8 cellular contexts compared by ENCODE assay signal in genomic region chr10:113788604-113789083, GRCh38.
A peak's percentile ranks its signal among the peaks of the same experiment; 100 is the strongest.
DNase-seq lines count a peak whose midpoint lies in the region; ATAC-seq and TF ChIP-seq lines count a peak whose summit lies in the region.

No MANE protein-coding gene starts in this region.

- peak; percentile 72 for ATAC-seq in GM18505 (IDR thresholded peaks at IDR 0.05; ENCODE audit: unreplicated experiment)
- peak; percentile 90 for ATAC-seq in HG02588 (IDR thresholded peaks at IDR 0.05; ENCODE audit: unreplicated experiment)
- ATAC-seq in stimulated activated naive B cell treated with anti-CD40 and anti-IgM and Interleukin-4, amounts not matched to agents 10 μg/mL and 1 μg/mL and 100 μg/mL, for 72 hours (replicated peaks) = peak; percentile 48 to 74

- no peak overlapping the region for H3K4me3 Mint-ChIP-seq in stimulated activated naive B cell treated with anti-CD40 and anti-IgM and Interleukin-4, amounts not matched to agents 10 μg/mL and 1 μg/mL and 100 μg/mL, for 72 hours

- H3K27me3 Mint-ChIP-seq in stimulated activated naive B cell treated with anti-CD40 and anti-IgM and Interleukin-4, amounts not matched to agents 10 μg/mL and 1 μg/mL and 100 μg/mL, for 72 hours = peaks cover 7 to 16% of the 10 kb centered on the region in 2 donors

- no peaks in the 10 kb centered on the region for H3K36me3 Mint-ChIP-seq in stimulated activated naive B cell treated with anti-CD40 and anti-IgM and Interleukin-4, amounts not matched to agents 10 μg/mL and 1 μg/mL and 100 μg/mL, for 72 hours

- peaks cover 6 to 7% of the 10 kb centered on the region in 2 donors for H3K4me1 Mint-ChIP-seq in stimulated activated naive B cell treated with anti-CD40 and anti-IgM and Interleukin-4, amounts not matched to agents 10 μg/mL and 1 μg/mL and 100 μg/mL, for 72 hours

- TF ChIP-seq POLR2A in GM18505 (IDR thresholded peaks at IDR 0.05; ENCODE audit: borderline replicate concordance, extremely low read depth, insufficient read depth, insufficient read length) = no peak

- H3K9me3 Mint-ChIP-seq in stimulated activated naive B cell treated with anti-CD40 and anti-IgM and Interleukin-4, amounts not matched to agents 10 μg/mL and 1 μg/mL and 100 μg/mL, for 72 hours = peaks cover 0 to 1% of the 10 kb centered on the region in 2 donors

- DNase-seq in NCI-H446 (lab: John Stamatoyannopoulos, UW) = peak; percentile 7 to 77
- peak; percentile 96 for DNase-seq in fibroblast of gingiva (ENCODE audit: low read depth)
- DNase-seq in stimulated activated naive B cell treated with anti-CD40 and anti-IgM and Interleukin-4, amounts not matched to agents 10 μg/mL and 1 μg/mL and 100 μg/mL, for 72 hours = peak; percentile 16
- no peak for DNase-seq in SHP77 (lab: John Stamatoyannopoulos, UW)
- no peak for DNase-seq in NCI-H2227 treated with DMSO at 0.1 percent for 48 hours (lab: John Stamatoyannopoulos, UW)
- DNase-seq in iPS-NIHi7 (ENCODE audit: extremely low spot score) = no peak

- H3K27ac Mint-ChIP-seq in stimulated activated naive B cell treated with anti-CD40 and anti-IgM and Interleukin-4, amounts not matched to agents 10 μg/mL and 1 μg/mL and 100 μg/mL, for 72 hours = no peak overlapping the region

Comparison
In these comparisons a context has a peak if more than half of its experiments do, and no peak if none do; other contexts are left out.
1. DNase-seq: peak in NCI-H446 (2 of 2), fibroblast of gingiva (single experiment) and stimulated activated naive B cell treated with anti-CD40 and anti-IgM and Interleukin-4, amounts not matched to agents 10 μg/mL and 1 μg/mL and 100 μg/mL, for 72 hours (single experiment); none in SHP77 (0 of 2), NCI-H2227 treated with DMSO at 0.1 percent for 48 hours (single experiment) and iPS-NIHi7 (single experiment).
2. Peak in every context shown above with its lines, with median percentiles within 50 percentile points of each other: ATAC-seq.